In genomic region chr5:35162848-35163770, GRCh38 we compare ENCODE assay signal across 22 cellular contexts.
DNase-seq lines count a peak whose midpoint lies in the region; ATAC-seq and TF ChIP-seq lines count a peak whose summit lies in the region.
"Had no signal": no experiment of that assay in that cellular context is flagged by ENCODE, and none has a peak within 500 bp of the region (broad histone marks: within the 10 kb centered on the region; RNA-seq: fewer than 3 reads in every experiment).

No MANE protein-coding gene starts in this region.

- no peaks in the 10 kb centered on the region for H3K36me3 ChIP-seq in vagina
- H3K36me3 ChIP-seq: BLaER1 had no signal

- no peak overlapping the region for H3K4me3 ChIP-seq in LNCaP clone FGC (ENCODE audit: low read depth, low read length)
- H3K4me3 ChIP-seq in vagina = no peak overlapping the region
- H3K4me3 ChIP-seq: BLaER1, GM12878, GM23248, SK-N-MC had no signal

- H3K9me3 Mint-ChIP-seq in WTC11 (peaks cover 32% of the 10 kb centered on the region), nephron (peaks cover 13% of the 10 kb centered on the region)

- H3K36me3 Mint-ChIP-seq in WTC11 = peaks cover 8% of the 10 kb centered on the region
- H3K36me3 Mint-ChIP-seq in nephron (ENCODE audit: low read depth) = peaks cover 6% of the 10 kb centered on the region
- H3K36me3 Mint-ChIP-seq: CD8-positive, alpha-beta memory T cell had no signal

- POLR2A ChIA-PET in WTC11 (lab: Charles Lee) = no interaction called here

- TF ChIP-seq POLR2A in vagina (IDR thresholded peaks at IDR 0.05) = no peak

- TF ChIP-seq CTCF in LNCaP clone FGC (IDR thresholded peaks at IDR 0.05; ENCODE audit: control insufficient read depth, extremely low read depth, insufficient read depth) (no peak), WTC11 (IDR thresholded peaks at IDR 0.05) (no peak), nephron (IDR thresholded peaks at IDR 0.05; ENCODE audit: unreplicated experiment in 3 of 3) (no peak), vagina (IDR thresholded peaks at IDR 0.05) (no peak)

- H3K27me3 ChIP-seq in vagina = no peaks in the 10 kb centered on the region
- H3K27me3 ChIP-seq: BLaER1 had no signal

- peak overlapping the region; percentile 60 for H3K27ac ChIP-seq in vagina
- H3K27ac ChIP-seq: BLaER1, GM23248, SK-N-MC had no signal

- CTCF ChIA-PET in WTC11 (lab: Charles Lee) = no interaction called here

- peak; percentile 73 for ATAC-seq in WTC11
- ATAC-seq: GM12878, HCT116 had no signal

- intact Hi-C loops in vagina (cut with DNase I) = no loop called here

- H3K9me3 ChIP-seq in vagina = no peaks in the 10 kb centered on the region

- H3K4me3 Mint-ChIP-seq in WTC11 (no peak overlapping the region), nephron (no peak overlapping the region)
- H3K4me3 Mint-ChIP-seq: CD8-positive, alpha-beta memory T cell had no signal

- H3K27me3 Mint-ChIP-seq in WTC11 (ENCODE audit: low read depth) (peaks cover 3% of the 10 kb centered on the region), nephron (ENCODE audit: low read depth) (peaks cover 3% of the 10 kb centered on the region)

- peaks cover 31% of the 10 kb centered on the region for H3K4me1 ChIP-seq in vagina

- H3K27ac Mint-ChIP-seq in WTC11 = no peak overlapping the region
- peak overlapping the region; percentile 1 to 39 (median 17) for H3K27ac Mint-ChIP-seq in nephron
- H3K27ac Mint-ChIP-seq: CD8-positive, alpha-beta memory T cell had no signal

- H3K4me1 Mint-ChIP-seq in WTC11 = peaks cover 17% of the 10 kb centered on the region
- peaks cover 44% of the 10 kb centered on the region for H3K4me1 Mint-ChIP-seq in nephron
- H3K4me1 Mint-ChIP-seq: CD8-positive, alpha-beta memory T cell had no signal

- peak; percentile 77 for DNase-seq in LNCaP clone FGC (ENCODE audit: low read depth)
- DNase-seq in WTC11 (ENCODE audit: low spot score) = no peak
- no peak for DNase-seq in vagina (ENCODE audit: extremely low spot score in 2 of 2)
- no peak for DNase-seq in NCI-H1694 (lab: John Stamatoyannopoulos, UW)
- no peak for DNase-seq in NCI-H128 (lab: John Stamatoyannopoulos, UW; ENCODE audit: unreplicated experiment)
- no peak for DNase-seq in activated CD8-positive, alpha-beta memory T cell treated with anti-CD3 and anti-CD28 coated beads, Interleukin-2, amount 50 U/mL, for 48 hours
- DNase-seq: CD8-positive, alpha-beta memory T cell; DMS53; EL; GM23248; KBM-7; MV-4-11; NCI-H1417; NCI-H1930; NCI-H226; NCI-H774; SHP77 had no signal

TF ChIP-seq in WTC11, 78 proteins besides CTCF, POLR2A, EP300 and RAD21 (continues in another document):
- no peak for TF ChIP-seq MXD4 (CRISPR knock-in tag; IDR thresholded peaks at IDR 0.05; ENCODE audit: borderline replicate concordance)
- TF ChIP-seq, protein P1, sequence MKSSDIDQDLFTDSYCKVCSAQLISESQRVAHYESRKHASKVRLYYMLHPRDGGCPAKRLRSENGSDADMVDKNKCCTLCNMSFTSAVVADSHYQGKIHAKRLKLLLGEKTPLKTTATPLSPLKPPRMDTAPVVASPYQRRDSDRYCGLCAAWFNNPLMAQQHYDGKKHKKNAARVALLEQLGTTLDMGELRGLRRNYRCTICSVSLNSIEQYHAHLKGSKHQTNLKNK (CRISPR knock-in tag; IDR thresholded peaks at IDR 0.05) = no peak
- no peak for TF ChIP-seq EMX1 (CRISPR knock-in tag; IDR thresholded peaks at IDR 0.05)
- TF ChIP-seq GRHL2 (CRISPR knock-in tag; IDR thresholded peaks at IDR 0.05; ENCODE audit: insufficient replicate concordance, severe bottlenecking) = no peak
- TF ChIP-seq ZNF263 (CRISPR knock-in tag; IDR thresholded peaks at IDR 0.05; ENCODE audit: low read depth) = no peak
- TF ChIP-seq, protein P2, sequence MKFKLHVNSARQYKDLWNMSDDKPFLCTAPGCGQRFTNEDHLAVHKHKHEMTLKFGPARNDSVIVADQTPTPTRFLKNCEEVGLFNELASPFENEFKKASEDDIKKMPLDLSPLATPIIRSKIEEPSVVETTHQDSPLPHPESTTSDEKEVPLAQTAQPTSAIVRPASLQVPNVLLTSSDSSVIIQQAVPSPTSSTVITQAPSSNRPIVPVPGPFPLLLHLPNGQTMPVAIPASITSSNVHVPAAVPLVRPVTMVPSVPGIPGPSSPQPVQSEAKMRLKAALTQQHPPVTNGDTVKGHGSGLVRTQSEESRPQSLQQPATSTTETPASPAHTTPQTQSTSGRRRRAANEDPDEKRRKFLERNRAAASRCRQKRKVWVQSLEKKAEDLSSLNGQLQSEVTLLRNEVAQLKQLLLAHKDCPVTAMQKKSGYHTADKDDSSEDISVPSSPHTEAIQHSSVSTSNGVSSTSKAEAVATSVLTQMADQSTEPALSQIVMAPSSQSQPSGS (CRISPR knock-in tag; IDR thresholded peaks at IDR 0.05; ENCODE audit: borderline replicate concordance, low read depth) = no peak
- TF ChIP-seq NFATC4 (CRISPR knock-in tag; IDR thresholded peaks at IDR 0.05) = no peak
- TF ChIP-seq ZNF416 (CRISPR knock-in tag; IDR thresholded peaks at IDR 0.05) = no peak
- no peak for TF ChIP-seq ELF4 (CRISPR knock-in tag; IDR thresholded peaks at IDR 0.05; ENCODE audit: low read depth)
- TF ChIP-seq, protein P3, sequence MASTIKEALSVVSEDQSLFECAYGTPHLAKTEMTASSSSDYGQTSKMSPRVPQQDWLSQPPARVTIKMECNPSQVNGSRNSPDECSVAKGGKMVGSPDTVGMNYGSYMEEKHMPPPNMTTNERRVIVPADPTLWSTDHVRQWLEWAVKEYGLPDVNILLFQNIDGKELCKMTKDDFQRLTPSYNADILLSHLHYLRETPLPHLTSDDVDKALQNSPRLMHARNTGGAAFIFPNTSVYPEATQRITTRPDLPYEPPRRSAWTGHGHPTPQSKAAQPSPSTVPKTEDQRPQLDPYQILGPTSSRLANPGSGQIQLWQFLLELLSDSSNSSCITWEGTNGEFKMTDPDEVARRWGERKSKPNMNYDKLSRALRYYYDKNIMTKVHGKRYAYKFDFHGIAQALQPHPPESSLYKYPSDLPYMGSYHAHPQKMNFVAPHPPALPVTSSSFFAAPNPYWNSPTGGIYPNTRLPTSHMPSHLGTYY (CRISPR knock-in tag; IDR thresholded peaks at IDR 0.05) = no peak
- no peak for TF ChIP-seq PREB (CRISPR knock-in tag; IDR thresholded peaks at IDR 0.05; ENCODE audit: borderline replicate concordance)
- TF ChIP-seq SMAD3 (CRISPR knock-in tag; IDR thresholded peaks at IDR 0.05; ENCODE audit: borderline replicate concordance) = no peak
- no peak for TF ChIP-seq FOXP4 (CRISPR knock-in tag; IDR thresholded peaks at IDR 0.05)
- TF ChIP-seq, protein P4, sequence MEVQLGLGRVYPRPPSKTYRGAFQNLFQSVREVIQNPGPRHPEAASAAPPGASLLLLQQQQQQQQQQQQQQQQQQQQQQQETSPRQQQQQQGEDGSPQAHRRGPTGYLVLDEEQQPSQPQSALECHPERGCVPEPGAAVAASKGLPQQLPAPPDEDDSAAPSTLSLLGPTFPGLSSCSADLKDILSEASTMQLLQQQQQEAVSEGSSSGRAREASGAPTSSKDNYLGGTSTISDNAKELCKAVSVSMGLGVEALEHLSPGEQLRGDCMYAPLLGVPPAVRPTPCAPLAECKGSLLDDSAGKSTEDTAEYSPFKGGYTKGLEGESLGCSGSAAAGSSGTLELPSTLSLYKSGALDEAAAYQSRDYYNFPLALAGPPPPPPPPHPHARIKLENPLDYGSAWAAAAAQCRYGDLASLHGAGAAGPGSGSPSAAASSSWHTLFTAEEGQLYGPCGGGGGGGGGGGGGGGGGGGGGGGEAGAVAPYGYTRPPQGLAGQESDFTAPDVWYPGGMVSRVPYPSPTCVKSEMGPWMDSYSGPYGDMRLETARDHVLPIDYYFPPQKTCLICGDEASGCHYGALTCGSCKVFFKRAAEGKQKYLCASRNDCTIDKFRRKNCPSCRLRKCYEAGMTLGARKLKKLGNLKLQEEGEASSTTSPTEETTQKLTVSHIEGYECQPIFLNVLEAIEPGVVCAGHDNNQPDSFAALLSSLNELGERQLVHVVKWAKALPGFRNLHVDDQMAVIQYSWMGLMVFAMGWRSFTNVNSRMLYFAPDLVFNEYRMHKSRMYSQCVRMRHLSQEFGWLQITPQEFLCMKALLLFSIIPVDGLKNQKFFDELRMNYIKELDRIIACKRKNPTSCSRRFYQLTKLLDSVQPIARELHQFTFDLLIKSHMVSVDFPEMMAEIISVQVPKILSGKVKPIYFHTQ (CRISPR knock-in tag; IDR thresholded peaks at IDR 0.05) = no peak
